Comparison of ENCODE assay signal across 19 cellular contexts in genomic region chr22:49012695-49013094, GRCh38.
"Had no signal": no experiment of that assay in that cellular context is flagged by ENCODE, and none has a peak within 500 bp of the region (broad histone marks: within the 10 kb centered on the region; RNA-seq: fewer than 3 reads in every experiment).

No MANE protein-coding gene starts in this region.

- DNase-seq: activated CD4-positive, alpha-beta memory T cell treated with anti-CD3 and anti-CD28 coated beads, Interleukin-2, amount 10 ng/mL, durations not matched to agents 7 days and 5 days; activated CD4-positive, alpha-beta T cell treated with anti-CD3 and anti-CD28 coated beads for 48 hours; activated CD4-positive, CD25-positive, alpha-beta regulatory T cell; activated naive CD4-positive, alpha-beta T cell treated with Interleukin-2 at 50 U/mL for 16 hours; activated naive CD8-positive, alpha-beta T cell treated with anti-CD3 and anti-CD28 coated beads for 36 hours; activated T-cell treated with anti-CD3 and anti-CD28 coated beads, Interleukin-2, amount 50 U/mL, for 48 hours; dermis blood vessel endothelial cell; effector CD8-positive, alpha-beta T cell; foreskin melanocyte; hippocampal formation; left ventricle myocardium inferior; stimulated activated CD4-positive, alpha-beta T cell treated with anti-CD3 and anti-CD28 coated beads, Interleukin-12 subunit alpha, Interleukin-12 subunit beta, amount 100 ng/mL, for 4 hours; stimulated activated CD4-positive, alpha-beta T cell treated with anti-CD3 and anti-CD28 coated beads, Interleukin-4, amount 100 ng/mL, for 4 hours; stimulated activated naive CD8-positive, alpha-beta T cell treated with anti-CD3 and anti-CD28 coated beads, Interleukin-15, Interleukin-2, amounts not matched to agents 100 U/mL and 50 U/mL, for 24 hours; T-helper 1 cell; transverse colon had no signal

- H3K36me3 Mint-ChIP-seq: activated naive CD8-positive, alpha-beta T cell treated with anti-CD3 and anti-CD28 coated beads for 36 hours; naive thymus-derived CD8-positive, alpha-beta T cell had no signal

- H3K27ac Mint-ChIP-seq: activated CD4-positive, alpha-beta memory T cell treated with anti-CD3 and anti-CD28 coated beads, Interleukin-2, amount 10 ng/mL, durations not matched to agents 7 days and 5 days; activated naive CD8-positive, alpha-beta T cell treated with anti-CD3 and anti-CD28 coated beads for 36 hours; naive thymus-derived CD8-positive, alpha-beta T cell had no signal

- H3K4me3 ChIP-seq: cardiac muscle cell, left ventricle myocardium inferior, prostate gland, transverse colon had no signal

- H3K36me3 ChIP-seq: cardiac muscle cell, left ventricle myocardium inferior, prostate gland, transverse colon had no signal

- H3K27ac ChIP-seq: cardiac muscle cell, left ventricle myocardium inferior, prostate gland, transverse colon had no signal

- H3K27me3 Mint-ChIP-seq: activated CD4-positive, alpha-beta memory T cell treated with anti-CD3 and anti-CD28 coated beads, Interleukin-2, amount 10 ng/mL, durations not matched to agents 7 days and 5 days; activated naive CD8-positive, alpha-beta T cell treated with anti-CD3 and anti-CD28 coated beads for 36 hours had no signal

- H3K4me3 Mint-ChIP-seq: activated CD4-positive, alpha-beta memory T cell treated with anti-CD3 and anti-CD28 coated beads, Interleukin-2, amount 10 ng/mL, durations not matched to agents 7 days and 5 days; activated naive CD8-positive, alpha-beta T cell treated with anti-CD3 and anti-CD28 coated beads for 36 hours; naive thymus-derived CD8-positive, alpha-beta T cell had no signal

- H3K27me3 ChIP-seq: cardiac muscle cell, transverse colon had no signal

- H3K4me1 Mint-ChIP-seq: activated CD4-positive, alpha-beta memory T cell treated with anti-CD3 and anti-CD28 coated beads, Interleukin-2, amount 10 ng/mL, durations not matched to agents 7 days and 5 days; activated naive CD8-positive, alpha-beta T cell treated with anti-CD3 and anti-CD28 coated beads for 36 hours; naive thymus-derived CD8-positive, alpha-beta T cell had no signal

- H3K4me1 ChIP-seq: prostate gland, transverse colon had no signal

- ATAC-seq: naive thymus-derived CD8-positive, alpha-beta T cell; stimulated activated naive CD8-positive, alpha-beta T cell treated with anti-CD3 and anti-CD28 coated beads, Interleukin-15, Interleukin-2, amounts not matched to agents 100 U/mL and 50 U/mL, for 24 hours had no signal

- H3K9me3 ChIP-seq: left ventricle myocardium inferior, prostate gland, transverse colon had no signal

- H3K9me3 Mint-ChIP-seq: activated CD4-positive, alpha-beta memory T cell treated with anti-CD3 and anti-CD28 coated beads, Interleukin-2, amount 10 ng/mL, durations not matched to agents 7 days and 5 days; activated naive CD8-positive, alpha-beta T cell treated with anti-CD3 and anti-CD28 coated beads for 36 hours; naive thymus-derived CD8-positive, alpha-beta T cell had no signal
